In genomic region chr9:106859957-106860715, GRCh38 we compare ENCODE assay signal across 8 cellular contexts. TPM values are rescaled to one million over a fixed set of nuclear protein-coding genes. Genes with fewer than 3 reads are reported as not detected.
DNase-seq lines count a peak whose midpoint lies in the region; ATAC-seq and TF ChIP-seq lines count a peak whose summit lies in the region.

No MANE protein-coding gene starts in this region.

- H3K4ac ChIP-seq in mesenchymal stem cell (ENCODE audit: low read depth in 1 of 2, low read length in 2 of 2), result peak overlapping the region; percentile 68 to 76

- no peak overlapping the region for H3K4me3 Mint-ChIP-seq in activated naive CD8-positive, alpha-beta T cell treated with anti-CD3 and anti-CD28 coated beads, Interleukin-2, amount 10 ng/mL, durations not matched to agents 7 days and 5 days
- no peak overlapping the region for H3K4me3 Mint-ChIP-seq in activated naive CD8-positive, alpha-beta T cell treated with anti-CD3 and anti-CD28 coated beads for 36 hours

- peak overlapping the region; percentile 24 to 81 for H3K18ac ChIP-seq in mesenchymal stem cell (ENCODE audit: low read depth in 1 of 2, low read length in 2 of 2)

- H2BK12ac ChIP-seq in mesenchymal stem cell (ENCODE audit: low read length in 2 of 2), result peak overlapping the region in 1 of 2 experiments; percentile 21

- H3K27ac ChIP-seq in mesenchymal stem cell (ENCODE audit: low read length, poor library complexity, severe bottlenecking) (peak overlapping the region; percentile 88), vagina (peak overlapping the region; percentile 91)

- POLR2A ChIA-PET in activated naive CD8-positive, alpha-beta T cell treated with anti-CD3 and anti-CD28 coated beads, Interleukin-2, amount 10 ng/mL, durations not matched to agents 7 days and 5 days (lab: Charles Lee), result no interaction called here

- no peak for TF ChIP-seq POLR2A in vagina (IDR thresholded peaks at IDR 0.05)

- intact Hi-C loops in vagina (cut with DNase I), result loop anchor here (10.0 kb wide), 1 partner anchor 425 kb away; the partner anchor contains the start of gene RAD23B

- H3K9me3 ChIP-seq in mesenchymal stem cell (ENCODE audit: control insufficient read depth, low read length), result no peaks in the 10 kb centered on the region
- no peaks in the 10 kb centered on the region for H3K9me3 ChIP-seq in vagina

- under 1% methylated on average over 41 of the region's 43 CpGs for WGBS in mesenchymal stem cell

- DNase-seq in activated naive CD8-positive, alpha-beta T cell treated with anti-CD3 and anti-CD28 coated beads, Interleukin-2, amount 10 ng/mL, durations not matched to agents 7 days and 5 days, result peak; percentile 31
- DNase-seq in activated naive CD8-positive, alpha-beta T cell treated with anti-CD3 and anti-CD28 coated beads for 36 hours, result no peak
- DNase-seq in choroid plexus epithelial cell (ENCODE audit: low read depth), result no peak
- peak; percentile 63 for DNase-seq in mesenchymal stem cell
- DNase-seq in vagina (ENCODE audit: extremely low spot score in 2 of 2), result no peak
- no peak for DNase-seq in mesenteric fat pad (ENCODE audit: low spot score)

- no peak overlapping the region for H3K27ac Mint-ChIP-seq in activated naive CD8-positive, alpha-beta T cell treated with anti-CD3 and anti-CD28 coated beads, Interleukin-2, amount 10 ng/mL, durations not matched to agents 7 days and 5 days
- H3K27ac Mint-ChIP-seq in activated naive CD8-positive, alpha-beta T cell treated with anti-CD3 and anti-CD28 coated beads for 36 hours, result no peak overlapping the region

- H3K36me3 ChIP-seq in mesenchymal stem cell (ENCODE audit: control insufficient read depth in 1 of 2, insufficient read depth in 2 of 2, low read depth in 1 of 2, low read length in 2 of 2) (no peaks in the 10 kb centered on the region), vagina (no peaks in the 10 kb centered on the region)

- peak overlapping the region in 1 of 2 experiments; percentile 73 for H3K14ac ChIP-seq in mesenchymal stem cell (ENCODE audit: low read length in 2 of 2)

- H2AFZ ChIP-seq in mesenchymal stem cell (ENCODE audit: low read depth, low read length), result peak overlapping the region; percentile 72

- H3K9ac ChIP-seq in mesenchymal stem cell (ENCODE audit: low read length), result peak overlapping the region; percentile 91

- H3K79me1 ChIP-seq in mesenchymal stem cell (replicated peaks; ENCODE audit: low read length, poor library complexity, severe bottlenecking), result peaks cover 2% of the 10 kb centered on the region

- H2BK120ac ChIP-seq in mesenchymal stem cell (ENCODE audit: low read depth, low read length), result peak overlapping the region; percentile 54

- H3K9me3 Mint-ChIP-seq in activated naive CD8-positive, alpha-beta T cell treated with anti-CD3 and anti-CD28 coated beads, Interleukin-2, amount 10 ng/mL, durations not matched to agents 7 days and 5 days, result peaks cover 5% of the 10 kb centered on the region
- H3K9me3 Mint-ChIP-seq in activated naive CD8-positive, alpha-beta T cell treated with anti-CD3 and anti-CD28 coated beads for 36 hours, result peaks cover 2% of the 10 kb centered on the region

- H3K4me1 ChIP-seq in mesenchymal stem cell (ENCODE audit: control insufficient read depth, insufficient read depth, low read depth, low read length), result no peaks in the 10 kb centered on the region
- peaks cover 17% of the 10 kb centered on the region for H3K4me1 ChIP-seq in vagina

- peaks cover 3% of the 10 kb centered on the region for H3K36me3 Mint-ChIP-seq in activated naive CD8-positive, alpha-beta T cell treated with anti-CD3 and anti-CD28 coated beads, Interleukin-2, amount 10 ng/mL, durations not matched to agents 7 days and 5 days
- peaks cover 5% of the 10 kb centered on the region for H3K36me3 Mint-ChIP-seq in activated naive CD8-positive, alpha-beta T cell treated with anti-CD3 and anti-CD28 coated beads for 36 hours

- H2BK5ac ChIP-seq in mesenchymal stem cell (ENCODE audit: low read depth, low read length, poor library complexity, severe bottlenecking), result peak overlapping the region; percentile 90

- H3K23ac ChIP-seq in mesenchymal stem cell (ENCODE audit: low read length in 2 of 2), result peak overlapping the region in 1 of 2 experiments; percentile 15

- H3K27me3 ChIP-seq in mesenchymal stem cell (ENCODE audit: control insufficient read depth in 1 of 2, insufficient read depth in 1 of 2, low read length in 2 of 2) (peaks cover 0 to 9% of the 10 kb centered on the region in 2 experiments), vagina (no peaks in the 10 kb centered on the region)

- peaks cover 23% of the 10 kb centered on the region for H3K4me1 Mint-ChIP-seq in activated naive CD8-positive, alpha-beta T cell treated with anti-CD3 and anti-CD28 coated beads, Interleukin-2, amount 10 ng/mL, durations not matched to agents 7 days and 5 days
- peaks cover 25% of the 10 kb centered on the region for H3K4me1 Mint-ChIP-seq in activated naive CD8-positive, alpha-beta T cell treated with anti-CD3 and anti-CD28 coated beads for 36 hours

- no peak for ATAC-seq in activated naive CD8-positive, alpha-beta T cell treated with anti-CD3 and anti-CD28 coated beads, Interleukin-2, amount 10 ng/mL, durations not matched to agents 7 days and 5 days (ENCODE audit: low read depth)
- ATAC-seq in HG02970 (IDR thresholded peaks at IDR 0.05; ENCODE audit: low FRiP score, unreplicated experiment) (no peak), GM21619 (IDR thresholded peaks at IDR 0.05; ENCODE audit: unreplicated experiment) (no peak)

- no peak overlapping the region for H4K91ac ChIP-seq in mesenchymal stem cell (ENCODE audit: low read length)

- peak overlapping the region; percentile 94 for H2BK15ac ChIP-seq in mesenchymal stem cell (ENCODE audit: low read depth, poor library complexity, severe bottlenecking)

- H3K4me2 ChIP-seq in mesenchymal stem cell (ENCODE audit: low read length, poor library complexity, severe bottlenecking), result peak overlapping the region; percentile 89

- H3K4me3 ChIP-seq in choroid plexus epithelial cell (ENCODE audit: low read depth, low read length), result peak overlapping the region; percentile 74
- peak overlapping the region; percentile 70 to 95 for H3K4me3 ChIP-seq in mesenchymal stem cell (ENCODE audit: insufficient read depth in 1 of 2, low read depth in 1 of 2, low read length in 2 of 2)
- peak overlapping the region; percentile 77 to 80 for H3K4me3 ChIP-seq in vagina

- no peak overlapping the region for H2AK5ac ChIP-seq in mesenchymal stem cell (ENCODE audit: low read length, severe bottlenecking)

- peak overlapping the region; percentile 29 for H4K8ac ChIP-seq in mesenchymal stem cell (ENCODE audit: low read length)

- peaks cover 65% of the 10 kb centered on the region for H3K27me3 Mint-ChIP-seq in activated naive CD8-positive, alpha-beta T cell treated with anti-CD3 and anti-CD28 coated beads, Interleukin-2, amount 10 ng/mL, durations not matched to agents 7 days and 5 days
- H3K27me3 Mint-ChIP-seq in activated naive CD8-positive, alpha-beta T cell treated with anti-CD3 and anti-CD28 coated beads for 36 hours, result peaks cover 74% of the 10 kb centered on the region

- TF ChIP-seq CTCF in choroid plexus epithelial cell (conservative IDR thresholded peaks at IDR 0.05; ENCODE audit: low read depth, low read length) (no peak), vagina (IDR thresholded peaks at IDR 0.05) (no peak)

RNA-seq across cellular contexts. Expression of gene ZNF462, which starts 2.8 kb away (rescaled TPM):
- under 1 TPM; 0.67 to 0.94 TPM for total RNA-seq in activated naive CD8-positive, alpha-beta T cell treated with anti-CD3 and anti-CD28 coated beads, Interleukin-2, amount 10 ng/mL, durations not matched to agents 7 days and 5 days
- total RNA-seq in activated naive CD8-positive, alpha-beta T cell treated with anti-CD3 and anti-CD28 coated beads for 36 hours, result under 1 TPM in 1 of 2 experiments, not detected in 1; 0.23 TPM
- polyA plus RNA-seq in mesenchymal stem cell (2013, experiment 1 of 2), result 5.2 TPM
- 5.1 TPM for polyA plus RNA-seq in mesenchymal stem cell (2013, experiment 2 of 2)
- total RNA-seq in vagina, result 28.5 TPM
- 45.2 TPM for total RNA-seq in mesenteric fat pad

Comparison
In these comparisons a context has a peak if more than half of its experiments do, and no peak if none do; other contexts are left out.
1. DNase-seq: peak in activated naive CD8-positive, alpha-beta T cell treated with anti-CD3 and anti-CD28 coated beads, Interleukin-2, amount 10 ng/mL, durations not matched to agents 7 days and 5 days (single experiment) and mesenchymal stem cell (single experiment); none in activated naive CD8-positive, alpha-beta T cell treated with anti-CD3 and anti-CD28 coated beads for 36 hours (single experiment), choroid plexus epithelial cell (single experiment), vagina (0 of 2) and mesenteric fat pad (single experiment).
2. RNA of gene ZNF462, which starts 2.8 kb away (total RNA-seq): 45.2 TPM in mesenteric fat pad (single experiment) and 28.5 TPM in vagina (single experiment); 0.67 to 0.94 TPM in activated naive CD8-positive, alpha-beta T cell treated with anti-CD3 and anti-CD28 coated beads, Interleukin-2, amount 10 ng/mL, durations not matched to agents 7 days and 5 days and 0.23 TPM in activated naive CD8-positive, alpha-beta T cell treated with anti-CD3 and anti-CD28 coated beads for 36 hours; every median in the first group is over 10 times any median in the second.
3. Peak in every context shown above with its lines, with median percentiles within 50 percentile points of each other: H3K4me3 ChIP-seq.